Comparison of ENCODE assay signal across 1 cellular context in the genomic region with DNA sequence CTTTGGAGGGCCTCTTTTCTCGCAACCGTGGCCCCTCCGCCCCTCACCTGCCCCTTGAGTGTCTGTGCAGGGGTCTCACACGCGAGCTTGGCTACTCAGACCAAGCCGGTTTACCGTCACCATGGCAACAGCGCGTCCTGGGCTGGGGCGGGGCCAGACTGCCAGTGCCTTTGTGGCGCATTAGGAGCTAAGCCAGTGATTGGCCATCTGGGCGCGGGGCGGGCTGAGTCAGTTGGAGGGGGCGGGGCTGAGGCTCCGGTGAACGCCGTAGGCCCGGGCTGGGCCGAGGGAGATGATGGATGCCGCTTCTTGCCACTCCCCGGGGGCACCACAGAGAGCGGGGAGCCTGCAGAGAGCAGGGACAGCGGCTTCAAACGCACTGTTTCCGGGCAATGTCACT.
TF ChIP-seq lines count a peak whose summit lies in the region.

No MANE protein-coding gene starts in this region.

TF ChIP-seq in HepG2, 621 proteins besides CTCF, POLR2A, EP300 and RAD21 (continued from another document):
- no peak for TF ChIP-seq ZNF225 (CRISPR knock-in tag; IDR thresholded peaks at IDR 0.05)
- no peak for TF ChIP-seq ZNF652 (CRISPR knock-in tag; IDR thresholded peaks at IDR 0.05; ENCODE audit: borderline replicate concordance, low read depth)
- TF ChIP-seq ZNF605 (CRISPR knock-in tag; IDR thresholded peaks at IDR 0.05): no peak
- TF ChIP-seq ESRRA (CRISPR knock-in tag; IDR thresholded peaks at IDR 0.05; ENCODE audit: low read depth): no peak
- TF ChIP-seq DNMT3B (CRISPR knock-in tag; conservative IDR thresholded peaks at IDR 0.05): no peak
- TF ChIP-seq LRRFIP1 (CRISPR knock-in tag; conservative IDR thresholded peaks at IDR 0.05): no peak
- TF ChIP-seq KLF13 (CRISPR knock-in tag; IDR thresholded peaks at IDR 0.05): no peak
- TF ChIP-seq, protein P1, sequence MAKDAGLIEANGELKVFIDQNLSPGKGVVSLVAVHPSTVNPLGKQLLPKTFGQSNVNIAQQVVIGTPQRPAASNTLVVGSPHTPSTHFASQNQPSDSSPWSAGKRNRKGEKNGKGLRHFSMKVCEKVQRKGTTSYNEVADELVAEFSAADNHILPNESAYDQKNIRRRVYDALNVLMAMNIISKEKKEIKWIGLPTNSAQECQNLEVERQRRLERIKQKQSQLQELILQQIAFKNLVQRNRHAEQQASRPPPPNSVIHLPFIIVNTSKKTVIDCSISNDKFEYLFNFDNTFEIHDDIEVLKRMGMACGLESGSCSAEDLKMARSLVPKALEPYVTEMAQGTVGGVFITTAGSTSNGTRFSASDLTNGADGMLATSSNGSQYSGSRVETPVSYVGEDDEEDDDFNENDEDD (CRISPR knock-in tag; IDR thresholded peaks at IDR 0.05; ENCODE audit: borderline replicate concordance): no peak
- no peak for TF ChIP-seq ARNTL (CRISPR knock-in tag; IDR thresholded peaks at IDR 0.05)
- no peak for TF ChIP-seq STAT5B (CRISPR knock-in tag; IDR thresholded peaks at IDR 0.05)
- TF ChIP-seq ZNF432 (CRISPR knock-in tag; IDR thresholded peaks at IDR 0.05; ENCODE audit: borderline replicate concordance): no peak
- no peak for TF ChIP-seq MBNL3 (CRISPR knock-in tag; conservative IDR thresholded peaks at IDR 0.05)
- TF ChIP-seq ZNF230 (CRISPR knock-in tag; IDR thresholded peaks at IDR 0.05): no peak
- TF ChIP-seq, protein P2, sequence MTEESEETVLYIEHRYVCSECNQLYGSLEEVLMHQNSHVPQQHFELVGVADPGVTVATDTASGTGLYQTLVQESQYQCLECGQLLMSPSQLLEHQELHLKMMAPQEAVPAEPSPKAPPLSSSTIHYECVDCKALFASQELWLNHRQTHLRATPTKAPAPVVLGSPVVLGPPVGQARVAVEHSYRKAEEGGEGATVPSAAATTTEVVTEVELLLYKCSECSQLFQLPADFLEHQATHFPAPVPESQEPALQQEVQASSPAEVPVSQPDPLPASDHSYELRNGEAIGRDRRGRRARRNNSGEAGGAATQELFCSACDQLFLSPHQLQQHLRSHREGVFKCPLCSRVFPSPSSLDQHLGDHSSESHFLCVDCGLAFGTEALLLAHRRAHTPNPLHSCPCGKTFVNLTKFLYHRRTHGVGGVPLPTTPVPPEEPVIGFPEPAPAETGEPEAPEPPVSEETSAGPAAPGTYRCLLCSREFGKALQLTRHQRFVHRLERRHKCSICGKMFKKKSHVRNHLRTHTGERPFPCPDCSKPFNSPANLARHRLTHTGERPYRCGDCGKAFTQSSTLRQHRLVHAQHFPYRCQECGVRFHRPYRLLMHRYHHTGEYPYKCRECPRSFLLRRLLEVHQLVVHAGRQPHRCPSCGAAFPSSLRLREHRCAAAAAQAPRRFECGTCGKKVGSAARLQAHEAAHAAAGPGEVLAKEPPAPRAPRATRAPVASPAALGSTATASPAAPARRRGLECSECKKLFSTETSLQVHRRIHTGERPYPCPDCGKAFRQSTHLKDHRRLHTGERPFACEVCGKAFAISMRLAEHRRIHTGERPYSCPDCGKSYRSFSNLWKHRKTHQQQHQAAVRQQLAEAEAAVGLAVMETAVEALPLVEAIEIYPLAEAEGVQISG (CRISPR knock-in tag; IDR thresholded peaks at IDR 0.05): no peak
- TF ChIP-seq ZBTB42 (CRISPR knock-in tag; IDR thresholded peaks at IDR 0.05): no peak
- TF ChIP-seq ZNF350 (CRISPR knock-in tag; IDR thresholded peaks at IDR 0.05; ENCODE audit: borderline replicate concordance, low read depth): no peak
- TF ChIP-seq SRSF4 (IDR thresholded peaks at IDR 0.05; ENCODE audit: low read depth, low read length, poor library complexity, severe bottlenecking): no peak
TF ChIP-seq in HepG2: peak in this region for 0.
